In the genomic region with DNA sequence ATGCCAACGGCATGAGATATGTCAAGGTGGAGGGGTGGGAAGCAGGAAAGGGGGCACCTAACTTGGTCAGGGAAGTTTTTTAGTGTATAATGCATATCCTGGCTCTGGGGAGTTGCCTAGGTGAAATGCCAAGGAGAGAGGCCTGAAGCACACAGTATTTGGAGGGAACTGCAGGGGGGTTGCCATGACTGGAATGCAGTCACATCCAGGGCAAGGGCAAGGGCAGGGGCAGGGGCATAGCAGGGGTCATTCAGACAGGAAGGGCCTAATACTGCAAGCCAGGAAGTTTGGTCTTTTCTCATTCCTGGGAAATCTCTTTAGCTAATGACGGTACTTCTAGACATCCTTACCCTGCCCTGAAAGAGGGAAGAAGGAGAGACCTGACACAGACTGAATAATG, we compare ENCODE assay signal across 20 cellular contexts.
DNase-seq lines count a peak whose midpoint lies in the region; FAIRE-seq and TF ChIP-seq lines count a peak whose summit lies in the region.
"Had no signal": no experiment of that assay in that cellular context is flagged by ENCODE, and none has a peak within 500 bp of the region (broad histone marks: within the 10 kb centered on the region; RNA-seq: fewer than 3 reads in every experiment).

No MANE protein-coding gene starts in this region.

- no peaks in the 10 kb centered on the region; the same call in 1 of the 2 replicates for H3K4me1 ChIP-seq in H9 (ENCODE audit: insufficient read depth, low read length)
- peaks cover 0 to 6% (median 3%) of the 10 kb centered on the region in 4 experiments; a peak in 3 of 7 replicates for H3K4me1 ChIP-seq in H1 (replicated peaks in 1 of 4; ENCODE audit: control insufficient read depth in 3 of 4, insufficient read depth in 4 of 4, low read length in 3 of 4)
- no peaks in the 10 kb centered on the region for H3K4me1 ChIP-seq in uterus
- H3K4me1 ChIP-seq in Karpas-422 (ENCODE audit: low read length) = no peaks in the 10 kb centered on the region; the same call in 1 of the 2 replicates
- H3K4me1 ChIP-seq: BE2C had no signal

- H3K9me2 ChIP-seq in Karpas-422 (replicated peaks; ENCODE audit: insufficient read depth, low read length) = no peaks in the 10 kb centered on the region

- TF ChIP-seq CTCF in H9 (conservative IDR thresholded peaks at IDR 0.05) (no peak), H1 (IDR thresholded peaks at IDR 0.05; ENCODE audit: control extremely low read depth in 1 of 3, insufficient read depth in 1 of 3, low read depth in 1 of 3, low read length in 3 of 3) (no peak), brain microvascular endothelial cell (IDR thresholded peaks at IDR 0.05; ENCODE audit: low read depth, low read length, missing control alignments) (no peak), uterus (IDR thresholded peaks at IDR 0.05) (no peak)

- intact Hi-C loops in uterus (cut with DNase I; ENCODE audit: low total_unique reads) = no loop called here

- TF ChIP-seq POLR2A in H1 (IDR thresholded peaks at IDR 0.05; ENCODE audit: control extremely low read depth in 1 of 2, low read depth in 2 of 2, low read length in 2 of 2) = no peak
- TF ChIP-seq POLR2A in uterus (IDR thresholded peaks at IDR 0.05) = no peak

- H3K18ac ChIP-seq in H9 (ENCODE audit: insufficient read length, low read depth, low read length) (no peak overlapping the region), H1 (ENCODE audit: extremely low read depth, low read length) (no peak overlapping the region)

- no peak overlapping the region for H3K4ac ChIP-seq in H9 (ENCODE audit: low read depth, low read length)
- H3K4ac ChIP-seq in H1 (replicated peaks; ENCODE audit: insufficient read length, low read depth, low read length) = no peak overlapping the region

- no peak overlapping the region for H3K27ac Mint-ChIP-seq in H9
- H3K27ac Mint-ChIP-seq: CD8-positive, alpha-beta memory T cell had no signal

- H3K23ac ChIP-seq in H9 (ENCODE audit: insufficient read length, low read depth, low read length) (no peak overlapping the region), H1 (ENCODE audit: insufficient read length) (no peak overlapping the region)

- no peak overlapping the region for H2BK12ac ChIP-seq in H9 (ENCODE audit: insufficient read length, low read depth, low read length)
- H2BK12ac ChIP-seq in H1 (ENCODE audit: low read depth, low read length) = 0 out of 2 replicates have a peak overlapping the region, but pooled peaks have one; percentile 19

- no peak overlapping the region for H4K5ac ChIP-seq in H9 (ENCODE audit: insufficient read length, low read depth, low read length)
- H4K5ac ChIP-seq in H1 (ENCODE audit: insufficient read length, low read depth, low read length) = no peak overlapping the region

- H3K4me2 ChIP-seq in H9 (ENCODE audit: insufficient read depth, insufficient read length, low read length) (no peak overlapping the region), H1 (ENCODE audit: insufficient read depth in 1 of 2, low read depth in 2 of 2, low read length in 2 of 2) (no peak overlapping the region; a peak in 1 of 4 replicates), Karpas-422 (ENCODE audit: low read depth, low read length, poor library complexity, severe bottlenecking) (no peak overlapping the region)

- H3K27ac ChIP-seq in H9 (ENCODE audit: insufficient read length, low read depth, low read length) (no peak overlapping the region), H1 (ENCODE audit: low read depth, low read length) (no peak overlapping the region), brain microvascular endothelial cell (no peak overlapping the region), uterus (no peak overlapping the region), Karpas-422 (ENCODE audit: low read length) (no peak overlapping the region)

- H3K36me3 Mint-ChIP-seq in H9 (ENCODE audit: insufficient read depth in 1 of 3, low read depth in 3 of 3) = no peaks in the 10 kb centered on the region
- H3K36me3 Mint-ChIP-seq: CD4-positive, CD25-positive, alpha-beta regulatory T cell; CD8-positive, alpha-beta memory T cell had no signal

- H2BK15ac ChIP-seq in H9 (ENCODE audit: low read depth, low read length) (no peak overlapping the region), H1 (ENCODE audit: low read length) (no peak overlapping the region)

- H4K8ac ChIP-seq in H9 (replicated peaks; ENCODE audit: insufficient read length, low read depth, low read length) (no peak overlapping the region), H1 (ENCODE audit: extremely low read depth, insufficient read depth, low read length) (no peak overlapping the region)

- H3K4me3 ChIP-seq in H1 (ENCODE audit: extremely low read depth in 1 of 4, insufficient read depth in 2 of 4, low read depth in 3 of 4, low read length in 4 of 4) (no peak overlapping the region), brain microvascular endothelial cell (ENCODE audit: low read depth, low read length) (no peak overlapping the region), uterus (no peak overlapping the region), Karpas-422 (ENCODE audit: low read length) (no peak overlapping the region)

- H3K36me3 ChIP-seq in H1 (ENCODE audit: control insufficient read depth in 2 of 4, insufficient read depth in 4 of 4, low read length in 3 of 4) (no peaks in the 10 kb centered on the region), brain microvascular endothelial cell (replicated peaks) (no peaks in the 10 kb centered on the region), uterus (no peaks in the 10 kb centered on the region), Karpas-422 (ENCODE audit: insufficient read depth, low read length) (no peaks in the 10 kb centered on the region; the same call in 1 of the 2 replicates)
- H3K36me3 ChIP-seq: BE2C had no signal

- H3K9ac ChIP-seq in H9 (ENCODE audit: extremely low read depth, insufficient read length, low read length) = no peak overlapping the region
- H3K9ac ChIP-seq in H1 (replicated peaks in 1 of 4; ENCODE audit: extremely low read depth in 1 of 4, low read depth in 3 of 4, low read length in 3 of 4) = no peak overlapping the region
- H3K9ac ChIP-seq in Karpas-422 (ENCODE audit: low read length) = no peak overlapping the region

- DNase-seq in H9 (peak; percentile 51), H1 (ENCODE audit: low read depth in 1 of 2, low spot score in 2 of 2) (no peak), iPS DF 19.7 (ENCODE audit: low read depth, low spot score) (peak; percentile 33), brain microvascular endothelial cell (no peak), uterus (no peak), cerebellum (ENCODE audit: low spot score) (no peak), Karpas-422 (no peak)
- DNase-seq: ACHN; BE2C; C1 segment of cervical spinal cord; CD4-positive, CD25-positive, alpha-beta regulatory T cell; CD8-positive, alpha-beta memory T cell; COR-L47; DMS 273 treated with DMSO at 0.1 percent for 48 hours; DMS53 had no signal

- H3K4me3 Mint-ChIP-seq in H9 = no peak overlapping the region
- H3K4me3 Mint-ChIP-seq: CD4-positive, CD25-positive, alpha-beta regulatory T cell had no signal

- H2AFZ ChIP-seq in H9 (ENCODE audit: low read length) (no peak overlapping the region), H1 (ENCODE audit: low read length) (no peak overlapping the region), Karpas-422 (ENCODE audit: low read length) (no peak overlapping the region)

- no peak overlapping the region for H3K14ac ChIP-seq in H9 (ENCODE audit: insufficient read depth, low read length)
- no peak overlapping the region for H3K14ac ChIP-seq in H1 (ENCODE audit: insufficient read length)

- no peaks in the 10 kb centered on the region for H3K27me3 Mint-ChIP-seq in H9 (ENCODE audit: low read depth)
- H3K27me3 Mint-ChIP-seq: CD4-positive, CD25-positive, alpha-beta regulatory T cell; CD8-positive, alpha-beta memory T cell had no signal

- no peaks in the 10 kb centered on the region for H4K20me1 ChIP-seq in H9 (ENCODE audit: control insufficient read depth, insufficient read depth, insufficient read length)
- H4K20me1 ChIP-seq in H1 (replicated peaks in 1 of 2; ENCODE audit: control insufficient read depth in 1 of 2, insufficient read depth in 2 of 2, low read length in 2 of 2) = no peaks in the 10 kb centered on the region
- no peaks in the 10 kb centered on the region for H4K20me1 ChIP-seq in Karpas-422 (ENCODE audit: insufficient read depth, low read depth, low read length)

- no peak for FAIRE-seq in H1 (lab: Jason Lieb, UNC)
- FAIRE-seq: A204.1, G401.6, GM12891, GM19239, H54 had no signal

- POLR2A ChIA-PET in H1 (lab: Charles Lee; ENCODE audit: partially characterized antibody) = interaction anchor here (1.3 kb wide), 1 partner anchor 14 kb away, joined by 3 read pairs; no protein-coding TSS in a partner anchor

- H3K9me3 Mint-ChIP-seq in H9 = no peaks in the 10 kb centered on the region

- H2BK5ac ChIP-seq in H9 (ENCODE audit: insufficient read length, low read length) (no peak overlapping the region), H1 (ENCODE audit: low read depth, low read length) (peak overlapping the region; percentile 35; the same call in 1 of the 2 replicates)

- H3K56ac ChIP-seq in H9 (ENCODE audit: insufficient read length, low read depth, low read length) = no peak overlapping the region
- H3K56ac ChIP-seq in H1 (replicated peaks; ENCODE audit: insufficient read length, low read depth, low read length) = no peak overlapping the region

- no peaks in the 10 kb centered on the region for H3K23me2 ChIP-seq in H9 (ENCODE audit: insufficient read length, low read depth, low read length, poor library complexity, severe bottlenecking)
- no peaks in the 10 kb centered on the region for H3K23me2 ChIP-seq in H1 (ENCODE audit: low read depth, low read length)

- no peaks in the 10 kb centered on the region for H3K79me1 ChIP-seq in H9 (ENCODE audit: insufficient read depth, low read depth, low read length, poor library complexity, severe bottlenecking)
- no peaks in the 10 kb centered on the region for H3K79me1 ChIP-seq in H1 (ENCODE audit: low read depth, low read length)

- no peak overlapping the region for H2BK20ac ChIP-seq in H9 (ENCODE audit: low read depth, low read length, poor library complexity, severe bottlenecking)
- no peak overlapping the region for H2BK20ac ChIP-seq in H1 (ENCODE audit: low read length)

- no peak overlapping the region for H2AK5ac ChIP-seq in H9 (ENCODE audit: insufficient read length, low read length)
- no peak overlapping the region for H2AK5ac ChIP-seq in H1 (ENCODE audit: low read depth, low read length)

- no peaks in the 10 kb centered on the region for H3K79me2 ChIP-seq in H9 (ENCODE audit: insufficient read depth, low read length)
- no peaks in the 10 kb centered on the region for H3K79me2 ChIP-seq in H1 (ENCODE audit: control insufficient read depth in 1 of 2, insufficient read depth in 2 of 2, low read length in 2 of 2)
- peaks cover 68% of the 10 kb centered on the region for H3K79me2 ChIP-seq in Karpas-422 (ENCODE audit: low read length)

- no peak overlapping the region for H4K91ac ChIP-seq in H9 (ENCODE audit: insufficient read length, low read depth, low read length)
- H4K91ac ChIP-seq in H1 (replicated peaks; ENCODE audit: insufficient read length, low read length) = no peak overlapping the region

- H2BK120ac ChIP-seq in H9 (ENCODE audit: low read depth, low read length, poor library complexity, severe bottlenecking) (no peak overlapping the region), H1 (replicated peaks; ENCODE audit: low read depth, low read length) (no peak overlapping the region)

- no CpG with 5 or more reads among the region's 2 CpGs for WGBS in H9 (ENCODE audit: extremely low coverage, insufficient read length, low lambda C conversion rate)
- 74% methylated on average over 2 of the region's 2 CpGs; no CpG with 5 or more reads in 1 of the 2 experiments for WGBS in H1 (ENCODE audit: extremely low coverage in 1 of 2, insufficient coverage in 1 of 2, insufficient read length in 1 of 2, insufficient replicate concordance in 2 of 2, low coverage in 1 of 2, low lambda C conversion rate in 2 of 2, missing lambda C conversion rate in 1 of 2), 2 experiments

- in situ Hi-C loops in brain microvascular endothelial cell (cut with HindIII; ENCODE audit: low pct_ligation_motif_present, low sequenced_read_pairs) = no loop called here

- peaks cover 4 to 7% of the 10 kb centered on the region in 2 experiments; a peak in 3 of 4 replicates for H3K4me1 Mint-ChIP-seq in H9
- H3K4me1 Mint-ChIP-seq: CD4-positive, CD25-positive, alpha-beta regulatory T cell; CD8-positive, alpha-beta memory T cell had no signal

- TF ChIP-seq RAD21 in H1 (IDR thresholded peaks at IDR 0.05 in 1 of 2, conservative IDR thresholded peaks at IDR 0.05 in 1 of 2; ENCODE audit: low read depth in 2 of 2, low read length in 2 of 2) = no peak

- CTCF ChIA-PET in H1 (lab: Charles Lee; ENCODE audit: partially characterized antibody) = interaction anchor here (0.8 kb wide), 1 partner anchor 1726 kb away, joined by 3 read pairs; no protein-coding TSS in a partner anchor

- H3K27me3 ChIP-seq in H9 (ENCODE audit: insufficient read depth, low read length) (no peaks in the 10 kb centered on the region), H1 (replicated peaks in 1 of 4; ENCODE audit: control insufficient read depth in 3 of 4, extremely low read depth in 1 of 4, insufficient read depth in 3 of 4, low read length in 3 of 4) (no peaks in the 10 kb centered on the region), brain microvascular endothelial cell (replicated peaks) (no peaks in the 10 kb centered on the region), uterus (no peaks in the 10 kb centered on the region), Karpas-422 (ENCODE audit: low read length) (no peaks in the 10 kb centered on the region)
- H3K27me3 ChIP-seq: BE2C had no signal

- no peak overlapping the region for H3T11ph ChIP-seq in H9 (ENCODE audit: low read length)

- TF ChIP-seq EP300 in H1 (IDR thresholded peaks at IDR 0.05; ENCODE audit: borderline replicate concordance in 1 of 2, low read depth in 2 of 2, low read length in 2 of 2) = 0 out of 3 replicates have a peak, but pooled peaks of 1 of the 2 experiments have one; percentile 24

- H3K9me3 ChIP-seq in H9 (ENCODE audit: control insufficient read depth, low read depth, low read length) (no peaks in the 10 kb centered on the region), H1 (ENCODE audit: insufficient read depth in 2 of 2, low read depth in 1 of 2, low read length in 1 of 2) (no peaks in the 10 kb centered on the region), uterus (no peaks in the 10 kb centered on the region), Karpas-422 (ENCODE audit: low read length) (0 out of 2 replicates have a peak, but pooled peaks cover 5% of the 10 kb centered on the region)
- H3K9me3 ChIP-seq: BE2C had no signal

Comparison
In these comparisons a context has a peak if more than half of its experiments do, and no peak if none do; other contexts are left out.
1. DNase-seq: peak in H9 (single experiment) and iPS DF 19.7 (single experiment); none in H1 (0 of 2), brain microvascular endothelial cell (single experiment), uterus (0 of 2), cerebellum (single experiment) and Karpas-422 (single experiment).